ENCODE assay signal across 21 cellular contexts in the genomic region with DNA sequence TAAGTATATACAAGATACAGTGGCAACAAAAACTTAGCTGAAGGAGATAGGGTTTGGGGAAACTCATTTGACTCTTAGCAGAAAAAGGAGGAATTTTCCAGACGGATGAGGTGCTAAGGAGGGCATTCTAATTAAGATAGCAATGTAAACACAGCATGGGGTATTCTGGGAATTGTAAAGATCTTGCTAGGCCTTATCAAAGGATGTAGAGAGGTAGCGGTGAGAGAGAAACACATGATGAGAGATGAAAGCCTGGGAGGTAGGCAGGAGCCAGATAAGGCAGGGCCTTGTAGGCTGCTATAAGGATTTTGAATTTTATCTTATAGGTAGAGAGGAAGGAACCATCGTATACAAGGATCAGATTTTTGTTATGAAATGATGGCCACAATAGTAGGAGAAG.
"Had no signal": no experiment of that assay in that cellular context is flagged by ENCODE, and none has a peak within 500 bp of the region (broad histone marks: within the 10 kb centered on the region; RNA-seq: fewer than 3 reads in every experiment).

No MANE protein-coding gene starts in this region.

- H3K36me3 Mint-ChIP-seq: immature natural killer cell, type B pancreatic cell had no signal

- H3K4me2 ChIP-seq: hepatocyte had no signal

- H3K9me3 Mint-ChIP-seq: type B pancreatic cell had no signal

- H3K27ac ChIP-seq: hepatocyte, left lung, ovary, suprapubic skin, thyroid gland, uterus had no signal

- H3K27me3 Mint-ChIP-seq: dendritic cell treated with granulocyte-macrophage colony-stimulating factor and Interleukin-4, amounts not matched to agents 40 ng/mL and 50 ng/mL, for 4 days; naive thymus-derived CD4-positive, alpha-beta T cell; type B pancreatic cell had no signal

- H3K4me1 ChIP-seq: left lung, suprapubic skin, thyroid gland, uterus had no signal

- H3K4me1 Mint-ChIP-seq: immature natural killer cell; naive thymus-derived CD4-positive, alpha-beta T cell had no signal

- DNase-seq: cerebellar nuclear complex; erythroblast; foreskin melanocyte; head of caudate nucleus; immature natural killer cell; left lung; mesenchymal stem cell; naive thymus-derived CD4-positive, alpha-beta T cell; nucleus accumbens; ovary; right cardiac atrium; small intestine; stimulated activated CD4-positive, alpha-beta T cell treated with anti-CD3 and anti-CD28 coated beads, Interleukin-12 subunit alpha, Interleukin-12 subunit beta, amount 100 ng/mL, for 4 hours; stimulated activated naive CD4-positive, alpha-beta T cell; thyroid gland; uterus had no signal

- H3K27me3 ChIP-seq: hepatocyte, left lung, ovary, suprapubic skin, thyroid gland, uterus had no signal

- ATAC-seq: left lung; naive thymus-derived CD4-positive, alpha-beta T cell; right cardiac atrium had no signal

- H3K4me3 Mint-ChIP-seq: dendritic cell treated with granulocyte-macrophage colony-stimulating factor and Interleukin-4, amounts not matched to agents 40 ng/mL and 50 ng/mL, for 4 days; immature natural killer cell; naive thymus-derived CD4-positive, alpha-beta T cell; type B pancreatic cell had no signal

- H3K27ac Mint-ChIP-seq: dendritic cell treated with granulocyte-macrophage colony-stimulating factor and Interleukin-4, amounts not matched to agents 40 ng/mL and 50 ng/mL, for 4 days; immature natural killer cell; naive thymus-derived CD4-positive, alpha-beta T cell; type B pancreatic cell had no signal

- H2AFZ ChIP-seq: hepatocyte had no signal

- H3K9me3 ChIP-seq: ovary, suprapubic skin, thyroid gland, uterus had no signal

- H3K79me2 ChIP-seq: hepatocyte had no signal

- H3K4me3 ChIP-seq: hepatocyte, left lung, lung, ovary, suprapubic skin, thyroid gland, uterus had no signal

- H3K36me3 ChIP-seq: left lung, ovary, suprapubic skin, thyroid gland, uterus had no signal
